ENCODE assay signal across 17 cellular contexts in genomic region chr20:49545572-49545971, GRCh38. TPM values are rescaled to one million over a fixed set of nuclear protein-coding genes. Genes with fewer than 3 reads are reported as not detected.
DNase-seq lines count a peak whose midpoint lies in the region; ATAC-seq, FAIRE-seq and TF ChIP-seq lines count a peak whose summit lies in the region.
"Had no signal": no experiment of that assay in that cellular context is flagged by ENCODE, and none has a peak within 500 bp of the region (broad histone marks: within the 10 kb centered on the region; RNA-seq: fewer than 3 reads in every experiment).

No MANE protein-coding gene starts in this region.

- H4K8ac ChIP-seq in H1 (ENCODE audit: extremely low read depth, insufficient read depth, low read length) = no peak overlapping the region

- no peaks in the 10 kb centered on the region for H3K79me2 ChIP-seq in H1 (ENCODE audit: control insufficient read depth in 1 of 2, insufficient read depth in 2 of 2, low read length in 2 of 2)

- POLR2A ChIA-PET in H1 (lab: Charles Lee; ENCODE audit: partially characterized antibody) = no interaction called here

- peak in 1 of 2 experiments; percentile 45; a peak in 2 of 4 replicates for TF ChIP-seq RAD21 in H1 (IDR thresholded peaks at IDR 0.05 in 1 of 2, conservative IDR thresholded peaks at IDR 0.05 in 1 of 2; ENCODE audit: low read depth in 2 of 2, low read length in 2 of 2)

- H3K9me3 ChIP-seq in right atrium auricular region (peaks cover 0 to 4% of the 10 kb centered on the region in 2 donors), heart left ventricle (peaks cover 0 to 6% (median 0%) of the 10 kb centered on the region in 12 donors), H1 (ENCODE audit: insufficient read depth in 2 of 2, low read depth in 1 of 2, low read length in 1 of 2) (peaks cover 0 to 6% of the 10 kb centered on the region in 2 experiments; a peak in 1 of 4 replicates)

- no peak overlapping the region for H2AK5ac ChIP-seq in H1 (ENCODE audit: low read depth, low read length)

- no peak overlapping the region for H3K56ac ChIP-seq in H1 (replicated peaks; ENCODE audit: insufficient read length, low read depth, low read length)

- H2BK20ac ChIP-seq in H1 (ENCODE audit: low read length) = no peak overlapping the region

- H3K23me2 ChIP-seq in H1 (ENCODE audit: low read depth, low read length) = peaks cover 5% of the 10 kb centered on the region; the same call in 1 of the 2 replicates

- peaks cover 0 to 5% of the 10 kb centered on the region in 2 experiments for H4K20me1 ChIP-seq in H1 (replicated peaks in 1 of 2; ENCODE audit: control insufficient read depth in 1 of 2, insufficient read depth in 2 of 2, low read length in 2 of 2)

- H3K27ac Mint-ChIP-seq in type B pancreatic cell = no peak overlapping the region
- H3K27ac Mint-ChIP-seq in stimulated activated memory B cell treated with anti-CD40 and anti-IgM and Interleukin-4, amounts not matched to agents 10 μg/mL and 1 μg/mL and 100 μg/mL, for 72 hours = no peak overlapping the region
- H3K27ac Mint-ChIP-seq: activated B cell treated with CpG ODN at 0.5 μM for 24 hours, CD14-positive monocyte had no signal

- H2BK15ac ChIP-seq in H1 (ENCODE audit: low read length) = no peak overlapping the region

- no peak for FAIRE-seq in H1 (lab: Jason Lieb, UNC)

- H3K4me1 ChIP-seq in right atrium auricular region = no peaks in the 10 kb centered on the region
- peaks cover 0 to 5% (median 0%) of the 10 kb centered on the region in 12 donors for H3K4me1 ChIP-seq in heart left ventricle
- no peaks in the 10 kb centered on the region for H3K4me1 ChIP-seq in H1 (replicated peaks in 1 of 4; ENCODE audit: control insufficient read depth in 3 of 4, insufficient read depth in 4 of 4, low read length in 3 of 4)

- ATAC-seq in heart left ventricle = no peak
- no peak for ATAC-seq in stimulated activated memory B cell treated with anti-CD40 and anti-IgM and Interleukin-4, amounts not matched to agents 10 μg/mL and 1 μg/mL and 100 μg/mL, for 72 hours
- ATAC-seq: left ventricle myocardium superior had no signal

- H3K9me3 Mint-ChIP-seq in type B pancreatic cell = no peaks in the 10 kb centered on the region
- H3K9me3 Mint-ChIP-seq in stimulated activated memory B cell treated with anti-CD40 and anti-IgM and Interleukin-4, amounts not matched to agents 10 μg/mL and 1 μg/mL and 100 μg/mL, for 72 hours = peaks cover 4% of the 10 kb centered on the region
- H3K9me3 Mint-ChIP-seq: central memory CD8-positive, alpha-beta T cell had no signal

- H3K27ac ChIP-seq in right atrium auricular region = no peak overlapping the region
- no peak overlapping the region for H3K27ac ChIP-seq in heart left ventricle
- no peak overlapping the region; the same call in 1 of the 2 replicates for H3K27ac ChIP-seq in H1 (ENCODE audit: low read depth, low read length)
- H3K27ac ChIP-seq: neutrophil had no signal

- no peak for TF ChIP-seq EP300 in H1 (IDR thresholded peaks at IDR 0.05; ENCODE audit: borderline replicate concordance in 1 of 2, low read depth in 2 of 2, low read length in 2 of 2)

- CTCF ChIA-PET in H1 (lab: Charles Lee; ENCODE audit: partially characterized antibody) = interaction anchor here (0.6 to 15.7 kb wide), 10 partner anchors 15 to 202 kb away, joined by 3 to 665 read pairs (median 4); no protein-coding TSS in a partner anchor

- TF ChIP-seq CTCF in right atrium auricular region (IDR thresholded peaks at IDR 0.05) (no peak), heart left ventricle (IDR thresholded peaks at IDR 0.05) (peak in 1 of 12 donors; percentile 13), NB4 (IDR thresholded peaks at IDR 0.05; ENCODE audit: low read depth, low read length) (peak; percentile 56), H1 (IDR thresholded peaks at IDR 0.05; ENCODE audit: control extremely low read depth in 1 of 3, insufficient read depth in 1 of 3, low read depth in 1 of 3, low read length in 3 of 3) (peak; percentile 53 to 77 (median 77)), type B pancreatic cell (conservative IDR thresholded peaks at IDR 0.05) (peak; percentile 44)

- H2BK5ac ChIP-seq in H1 (ENCODE audit: low read depth, low read length) = no peak overlapping the region

- no peak overlapping the region for H3K4me3 ChIP-seq in right atrium auricular region
- no peak overlapping the region for H3K4me3 ChIP-seq in heart left ventricle
- H3K4me3 ChIP-seq in NB4 (ENCODE audit: low read depth, low read length) = no peak overlapping the region
- H3K4me3 ChIP-seq in H1 (ENCODE audit: extremely low read depth in 1 of 4, insufficient read depth in 2 of 4, low read depth in 3 of 4, low read length in 4 of 4) = no peak overlapping the region

- H3K4me1 Mint-ChIP-seq in type B pancreatic cell (ENCODE audit: unreplicated experiment) = peaks cover 14% of the 10 kb centered on the region
- H3K4me1 Mint-ChIP-seq in stimulated activated memory B cell treated with anti-CD40 and anti-IgM and Interleukin-4, amounts not matched to agents 10 μg/mL and 1 μg/mL and 100 μg/mL, for 72 hours = peaks cover 6% of the 10 kb centered on the region
- H3K4me1 Mint-ChIP-seq: activated B cell treated with CpG ODN at 0.5 μM for 24 hours, CD14-positive monocyte had no signal

- H3K4me3 Mint-ChIP-seq in type B pancreatic cell = no peak overlapping the region
- no peak overlapping the region for H3K4me3 Mint-ChIP-seq in stimulated activated memory B cell treated with anti-CD40 and anti-IgM and Interleukin-4, amounts not matched to agents 10 μg/mL and 1 μg/mL and 100 μg/mL, for 72 hours
- H3K4me3 Mint-ChIP-seq: activated B cell treated with CpG ODN at 0.5 μM for 24 hours; CD14-positive monocyte; central memory CD8-positive, alpha-beta T cell had no signal

- no peak overlapping the region for H3K4ac ChIP-seq in H1 (replicated peaks; ENCODE audit: insufficient read length, low read depth, low read length)

- no peaks in the 10 kb centered on the region for H3K79me1 ChIP-seq in H1 (ENCODE audit: low read depth, low read length)

- H2AFZ ChIP-seq in H1 (ENCODE audit: low read length) = no peak overlapping the region

- no peaks in the 10 kb centered on the region for H3K27me3 Mint-ChIP-seq in type B pancreatic cell
- peaks cover 3% of the 10 kb centered on the region for H3K27me3 Mint-ChIP-seq in stimulated activated memory B cell treated with anti-CD40 and anti-IgM and Interleukin-4, amounts not matched to agents 10 μg/mL and 1 μg/mL and 100 μg/mL, for 72 hours
- H3K27me3 Mint-ChIP-seq: central memory CD8-positive, alpha-beta T cell had no signal

- no peak overlapping the region for H2BK12ac ChIP-seq in H1 (ENCODE audit: low read depth, low read length)

- intact Hi-C loops in heart left ventricle (cut with DNase I) = loop anchor here in 7 of 10 donors (10.0 kb wide), 3 partner anchors 299 to 379 kb away; no protein-coding TSS in a partner anchor

- H3K18ac ChIP-seq in H1 (ENCODE audit: extremely low read depth, low read length) = no peak overlapping the region

- peaks cover 25% of the 10 kb centered on the region for H3K36me3 ChIP-seq in right atrium auricular region
- peaks cover 0 to 84% (median 6%) of the 10 kb centered on the region in 9 donors for H3K36me3 ChIP-seq in heart left ventricle
- H3K36me3 ChIP-seq in H1 (ENCODE audit: control insufficient read depth in 2 of 4, insufficient read depth in 4 of 4, low read length in 3 of 4) = peaks cover 6 to 36% (median 17%) of the 10 kb centered on the region in 4 experiments; a peak in 6 of 8 replicates
- H3K36me3 ChIP-seq: neutrophil had no signal

- no peak overlapping the region for H3K14ac ChIP-seq in H1 (ENCODE audit: insufficient read length)

- no peaks in the 10 kb centered on the region for H3K27me3 ChIP-seq in right atrium auricular region
- no peaks in the 10 kb centered on the region for H3K27me3 ChIP-seq in heart left ventricle
- no peaks in the 10 kb centered on the region for H3K27me3 ChIP-seq in H1 (replicated peaks in 1 of 4; ENCODE audit: control insufficient read depth in 3 of 4, extremely low read depth in 1 of 4, insufficient read depth in 3 of 4, low read length in 3 of 4)

- 91 to 100% (median 96%) methylated on average over 1 to 2 of the region's 2 CpGs for WGBS in heart left ventricle, 4 donors
- 88% methylated on average over 2 of the region's 2 CpGs; no CpG with 5 or more reads in 1 of the 2 experiments for WGBS in H1 (ENCODE audit: extremely low coverage in 1 of 2, insufficient coverage in 1 of 2, insufficient read length in 1 of 2, insufficient replicate concordance in 2 of 2, low coverage in 1 of 2, low lambda C conversion rate in 2 of 2, missing lambda C conversion rate in 1 of 2), 2 experiments

- H3K36me3 Mint-ChIP-seq in type B pancreatic cell = peaks cover 8% of the 10 kb centered on the region
- H3K36me3 Mint-ChIP-seq in stimulated activated memory B cell treated with anti-CD40 and anti-IgM and Interleukin-4, amounts not matched to agents 10 μg/mL and 1 μg/mL and 100 μg/mL, for 72 hours = no peaks in the 10 kb centered on the region
- H3K36me3 Mint-ChIP-seq: CD14-positive monocyte had no signal

- H3K9ac ChIP-seq in H1 (replicated peaks in 1 of 4; ENCODE audit: extremely low read depth in 1 of 4, low read depth in 3 of 4, low read length in 3 of 4) = no peak overlapping the region

- H4K5ac ChIP-seq in H1 (ENCODE audit: insufficient read length, low read depth, low read length) = no peak overlapping the region

- no peak overlapping the region for H4K91ac ChIP-seq in H1 (replicated peaks; ENCODE audit: insufficient read length, low read length)

- DNase-seq in right atrium auricular region (ENCODE audit: low spot score) = peak; percentile 28
- DNase-seq in heart left ventricle = no peak
- DNase-seq in NB4 (ENCODE audit: low read depth) = peak; percentile 32
- no peak for DNase-seq in H1 (ENCODE audit: low read depth in 1 of 2, low spot score in 2 of 2)
- DNase-seq in type B pancreatic cell (ENCODE audit: extremely low spot score, unreplicated experiment) = no peak
- no peak for DNase-seq in NCI-H446 treated with DMSO at 0.1 percent for 48 hours (lab: John Stamatoyannopoulos, UW)
- no peak for DNase-seq in mucosa of gallbladder (ENCODE audit: low spot score)
- DNase-seq: activated B cell treated with CpG ODN at 0.5 μM for 24 hours; HCEC 1CT; IMR-90; left ventricle myocardium superior; SHP77 treated with DMSO at 0.1 percent for 48 hours; stimulated activated CD4-positive, alpha-beta T cell treated with anti-CD3 and anti-CD28 coated beads, Interleukin-15, amount 100 ng/mL, for 24 hours had no signal

- no peak overlapping the region for H3K4me2 ChIP-seq in H1 (ENCODE audit: insufficient read depth in 1 of 2, low read depth in 2 of 2, low read length in 2 of 2)

- no peak overlapping the region for H3K23ac ChIP-seq in H1 (ENCODE audit: insufficient read length)

- no peak overlapping the region for H2BK120ac ChIP-seq in H1 (replicated peaks; ENCODE audit: low read depth, low read length)

- TF ChIP-seq POLR2A in heart left ventricle (IDR thresholded peaks at IDR 0.05) (no peak), NB4 (IDR thresholded peaks at IDR 0.05; ENCODE audit: extremely low read depth, insufficient read length) (no peak), H1 (IDR thresholded peaks at IDR 0.05; ENCODE audit: control extremely low read depth in 1 of 2, low read depth in 2 of 2, low read length in 2 of 2) (no peak)

RNA-seq across cellular contexts. Expression of gene PTGIS, which starts 22.4 kb away (rescaled TPM):
- total RNA-seq in right atrium auricular region (100 to 1,000 TPM in 1 of 2 donors, 10 to 100 TPM in 1; 59.8 to 169 TPM), heart left ventricle (10 to 100 TPM; 11.9 to 95.2 (median 22.0) TPM), type B pancreatic cell (ENCODE audit: low replicate concordance) (4.6 and 33.3 TPM in 2 replicates), mucosa of gallbladder (101 TPM)
- polyA plus RNA-seq in heart left ventricle (1 to 10 TPM; 5.3 to 7.3 TPM), H1 (2011; rRNA removed) (29.9 and 44.0 TPM in 2 replicates)
- 35.5 and 40.2 TPM in 2 replicates for total RNA-seq in H1 (2021; fragmentation: NEBNext Ultra II Directional; extraction: Animal tissue kit (Norgen Biotek cat#: 25700))
- polyA plus RNA-seq in H1 (2011; cell fraction: cytosol; rRNA removed) = 29.9 TPM
- 37.9 TPM for polyA plus RNA-seq in H1 (2011; cell fraction: nucleus; rRNA removed)
- 22.4 to 30.7 TPM (median 23.3 TPM) in 4 replicates for polyA plus RNA-seq in H1 (2012, experiment 1 of 2)
- 22.9 TPM for polyA plus RNA-seq in H1 (2012, experiment 2 of 2)
- 23.7 TPM for polyA plus RNA-seq in H1 (2013, experiment 1 of 2)
- 26.0 TPM for polyA plus RNA-seq in H1 (2013, experiment 2 of 2)
- 34.2 and 40.8 TPM in 2 replicates for polyA minus RNA-seq in H1 (2011; rRNA and poly(A)+ RNA removed)
- polyA minus RNA-seq in H1 (2011; cell fraction: cytosol; rRNA and poly(A)+ RNA removed) = 28.5 TPM
- 16.2 TPM for polyA minus RNA-seq in H1 (2011; cell fraction: nucleus; rRNA and poly(A)+ RNA removed)
- total RNA-seq: activated B cell treated with CpG ODN at 0.5 μM for 24 hours had no signal
- polyA plus RNA-seq: CD14-positive monocyte had no signal

Comparison
In these comparisons a context has a peak if more than half of its experiments do, and no peak if none do; other contexts are left out.
1. DNase-seq: peak in right atrium auricular region (single experiment) and NB4 (single experiment); none in heart left ventricle (0 of 5), H1 (0 of 2), type B pancreatic cell (single experiment), NCI-H446 treated with DMSO at 0.1 percent for 48 hours (single experiment) and mucosa of gallbladder (single experiment).
2. CTCF ChIP-seq: peak in NB4 (single experiment), H1 (3 of 3) and type B pancreatic cell (single experiment); none in right atrium auricular region (0 of 2).